ENCODE assay signal across 18 cellular contexts in genomic region chr22:46351131-46351735, GRCh38.
"Had no signal": no experiment of that assay in that cellular context is flagged by ENCODE, and none has a peak within 500 bp of the region (broad histone marks: within the 10 kb centered on the region; RNA-seq: fewer than 3 reads in every experiment).

No MANE protein-coding gene starts in this region.

- H3K27me3 ChIP-seq: breast epithelium, esophagus squamous epithelium, upper lobe of right lung had no signal

- H3K27me3 Mint-ChIP-seq: activated CD4-positive, alpha-beta T cell treated with anti-CD3 and anti-CD28 coated beads, Interleukin-2, amount 10 ng/mL, durations not matched to agents 24 days and 14 days; activated CD8-positive, alpha-beta T cell treated with anti-CD3 and anti-CD28 coated beads for 36 hours; activated T-cell treated with anti-CD3 and anti-CD28 coated beads, Interleukin-2, amount 50 U/mL, for 24 hours; dendritic cell treated with granulocyte-macrophage colony-stimulating factor and Interleukin-4, amounts not matched to agents 40 ng/mL and 50 ng/mL, for 4 days had no signal

- H3K4me1 Mint-ChIP-seq: activated CD4-positive, alpha-beta T cell treated with anti-CD3 and anti-CD28 coated beads, Interleukin-2, amount 10 ng/mL, durations not matched to agents 24 days and 14 days; neural crest cell had no signal

- H3K9me3 Mint-ChIP-seq: activated CD4-positive, alpha-beta T cell treated with anti-CD3 and anti-CD28 coated beads, Interleukin-2, amount 10 ng/mL, durations not matched to agents 24 days and 14 days; activated CD8-positive, alpha-beta T cell treated with anti-CD3 and anti-CD28 coated beads for 36 hours; activated naive CD4-positive, alpha-beta T cell treated with anti-CD3 and anti-CD28 coated beads for 36 hours; activated T-cell treated with anti-CD3 and anti-CD28 coated beads, Interleukin-2, amount 50 U/mL, for 24 hours; activated T-helper 2 cell treated with anti-CD3 and anti-CD28 coated beads, Interferon-gamma antibody, Interleukin-2, Interleukin-4, amounts not matched to agents 10 μg/mL and 5 μg/mL and 100 μg/mL, durations not matched to agents 14 hours and 24 hours and 36 hours; dendritic cell treated with granulocyte-macrophage colony-stimulating factor and Interleukin-4, amounts not matched to agents 40 ng/mL and 50 ng/mL, for 4 days; neural crest cell had no signal

- H3K4me3 ChIP-seq: breast epithelium, esophagus squamous epithelium, prostate gland, skin epidermis, upper lobe of right lung had no signal

- ATAC-seq: activated CD8-positive, alpha-beta T cell treated with anti-CD3 and anti-CD28 coated beads for 36 hours; left colon; right cardiac atrium; upper lobe of right lung had no signal

- H3K27ac ChIP-seq: breast epithelium, esophagus squamous epithelium, prostate gland, skin epidermis, upper lobe of right lung had no signal

- DNase-seq: activated CD4-positive, alpha-beta T cell treated with anti-CD3 and anti-CD28 coated beads, Interleukin-2, amount 10 ng/mL, durations not matched to agents 24 days and 14 days; activated CD4-positive, CD25-positive, alpha-beta regulatory T cell; activated CD8-positive, alpha-beta T cell treated with anti-CD3 and anti-CD28 coated beads for 36 hours; activated naive CD4-positive, alpha-beta T cell treated with anti-CD3 and anti-CD28 coated beads for 36 hours; activated T-cell treated with anti-CD3 and anti-CD28 coated beads, Interleukin-2, amount 50 U/mL, for 24 hours; effector CD8-positive, alpha-beta T cell; esophagus squamous epithelium; left colon; stimulated activated CD4-positive, alpha-beta T cell treated with anti-CD3 and anti-CD28 coated beads, Interleukin-4, amount 100 ng/mL, for 1 hour; T1000 had no signal

- H3K27ac Mint-ChIP-seq: activated CD4-positive, alpha-beta T cell treated with anti-CD3 and anti-CD28 coated beads, Interleukin-2, amount 10 ng/mL, durations not matched to agents 24 days and 14 days; activated CD8-positive, alpha-beta T cell treated with anti-CD3 and anti-CD28 coated beads for 36 hours; activated naive CD4-positive, alpha-beta T cell treated with anti-CD3 and anti-CD28 coated beads for 36 hours; activated T-cell treated with anti-CD3 and anti-CD28 coated beads, Interleukin-2, amount 50 U/mL, for 24 hours; activated T-helper 2 cell treated with anti-CD3 and anti-CD28 coated beads, Interferon-gamma antibody, Interleukin-2, Interleukin-4, amounts not matched to agents 10 μg/mL and 5 μg/mL and 100 μg/mL, durations not matched to agents 14 hours and 24 hours and 36 hours; dendritic cell treated with granulocyte-macrophage colony-stimulating factor and Interleukin-4, amounts not matched to agents 40 ng/mL and 50 ng/mL, for 4 days had no signal

- H3K4me3 Mint-ChIP-seq: activated CD4-positive, alpha-beta T cell treated with anti-CD3 and anti-CD28 coated beads, Interleukin-2, amount 10 ng/mL, durations not matched to agents 24 days and 14 days; activated CD8-positive, alpha-beta T cell treated with anti-CD3 and anti-CD28 coated beads for 36 hours; activated naive CD4-positive, alpha-beta T cell treated with anti-CD3 and anti-CD28 coated beads for 36 hours; activated T-cell treated with anti-CD3 and anti-CD28 coated beads, Interleukin-2, amount 50 U/mL, for 24 hours; dendritic cell treated with granulocyte-macrophage colony-stimulating factor and Interleukin-4, amounts not matched to agents 40 ng/mL and 50 ng/mL, for 4 days; neural crest cell had no signal

- H3K9me3 ChIP-seq: breast epithelium, esophagus squamous epithelium, prostate gland, upper lobe of right lung had no signal

- H3K4me1 ChIP-seq: breast epithelium, prostate gland had no signal
